In the genomic region with DNA sequence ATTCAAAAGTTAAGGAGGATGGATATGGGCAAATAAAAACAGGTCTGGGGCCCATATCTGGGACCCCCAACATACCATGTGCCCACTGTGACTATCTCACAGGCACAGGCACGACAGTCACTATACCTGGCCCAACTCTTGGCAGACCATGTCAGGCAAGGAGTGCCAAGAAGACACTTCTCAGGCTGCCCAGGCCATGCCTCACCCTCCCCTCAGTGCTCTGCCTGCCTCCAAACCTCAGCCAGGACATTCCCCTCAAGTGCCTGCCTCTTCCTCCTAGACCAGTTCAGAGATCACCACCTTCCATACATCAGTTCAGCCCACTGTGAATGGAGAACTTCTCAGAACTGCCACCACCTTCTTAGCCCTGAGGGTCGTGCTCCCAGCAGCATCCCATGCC, we compare ENCODE assay signal across 1 cellular context.
TF ChIP-seq lines count a peak whose summit lies in the region.

No MANE protein-coding gene starts in this region.

TF ChIP-seq in H1, 55 proteins besides CTCF, POLR2A, EP300 and RAD21:
- TF ChIP-seq, protein P1, sequence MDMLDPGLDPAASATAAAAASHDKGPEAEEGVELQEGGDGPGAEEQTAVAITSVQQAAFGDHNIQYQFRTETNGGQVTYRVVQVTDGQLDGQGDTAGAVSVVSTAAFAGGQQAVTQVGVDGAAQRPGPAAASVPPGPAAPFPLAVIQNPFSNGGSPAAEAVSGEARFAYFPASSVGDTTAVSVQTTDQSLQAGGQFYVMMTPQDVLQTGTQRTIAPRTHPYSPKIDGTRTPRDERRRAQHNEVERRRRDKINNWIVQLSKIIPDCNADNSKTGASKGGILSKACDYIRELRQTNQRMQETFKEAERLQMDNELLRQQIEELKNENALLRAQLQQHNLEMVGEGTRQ (IDR thresholded peaks at IDR 0.05; ENCODE audit: low read length), result no peak
- no peak for TF ChIP-seq NRF1 (IDR thresholded peaks at IDR 0.05; ENCODE audit: low read depth, low read length)
